8 cellular contexts compared by ENCODE assay signal in the genomic region with DNA sequence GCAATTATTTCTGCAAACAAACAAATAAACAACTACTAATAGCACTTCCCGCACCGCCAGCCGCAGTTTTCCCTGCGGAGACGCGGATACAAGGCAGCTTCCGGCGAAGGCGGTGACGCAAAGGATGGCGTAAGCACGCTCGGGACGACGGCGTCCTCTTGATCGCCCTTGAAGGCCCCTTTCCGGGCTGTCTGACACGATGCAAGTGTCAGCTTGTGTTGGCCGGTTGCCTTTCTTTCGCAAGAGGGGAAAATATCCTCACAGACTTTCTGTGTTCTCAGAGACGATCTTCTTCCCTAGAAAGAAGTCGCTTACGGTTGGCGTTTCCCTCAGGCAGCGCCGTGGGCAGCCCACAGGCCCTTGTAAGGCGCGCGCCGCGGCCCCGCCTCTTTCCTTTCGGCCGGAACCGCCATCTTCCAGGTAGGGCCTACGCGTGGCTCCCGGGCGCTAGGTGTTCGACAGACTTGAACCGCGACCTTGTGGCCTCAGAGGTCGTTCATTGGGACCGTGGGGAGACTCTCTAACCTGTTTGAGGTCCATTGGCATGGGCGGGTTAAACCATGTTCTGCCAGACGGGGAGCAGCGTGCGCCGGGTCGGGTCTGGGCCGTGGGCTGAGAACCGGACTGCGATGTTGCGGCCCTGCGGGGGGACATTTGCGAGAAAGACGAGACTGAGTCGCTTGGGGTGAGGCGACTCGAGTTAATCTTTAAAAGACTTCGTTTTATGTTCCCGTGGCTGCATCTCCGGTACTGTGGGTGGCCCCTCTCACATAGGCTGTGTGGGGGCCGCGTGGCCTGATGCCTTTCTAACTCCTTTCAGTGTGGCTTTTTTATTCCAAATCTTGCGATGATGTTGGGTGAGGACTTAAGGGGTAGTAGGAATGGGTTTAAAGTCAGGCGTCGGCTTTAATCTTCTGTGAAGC. TPM values are rescaled to one million over a fixed set of nuclear protein-coding genes. Genes with fewer than 3 reads are reported as not detected.
DNase-seq lines count a peak whose midpoint lies in the region; ATAC-seq and TF ChIP-seq lines count a peak whose summit lies in the region.

Gene RPL21, plus strand, starts transcription at position 393 of the 923 bp plus-strand sequence. CDS start 2,219 bp downstream, outside the sequence.

- CTCF ChIA-PET in RWPE1 (lab: Yijun Ruan, JAX), result interaction anchor here (0.6 to 1.1 kb wide), 3 partner anchors 19 to 303 kb away, joined by 3 to 5 read pairs (median 3); partner anchors contain the start of gene RASL11A
- CTCF ChIA-PET in naive thymus-derived CD4-positive, alpha-beta T cell (lab: Charles Lee), result interaction anchor here (0.7 to 1.1 kb wide), 2 partner anchors 10 to 19 kb away, joined by 3 to 4 read pairs; partner anchors contain the start of gene RASL11A

- H3K27me3 Mint-ChIP-seq in activated T-helper 17 cell treated with anti-CD3 and anti-CD28 coated beads, Interleukin-2, amount 50 U/mL, for 72 hours, result no peaks in the 10 kb centered on the region
- no peaks in the 10 kb centered on the region for H3K27me3 Mint-ChIP-seq in naive thymus-derived CD4-positive, alpha-beta T cell
- no peaks in the 10 kb centered on the region for H3K27me3 Mint-ChIP-seq in stimulated activated naive B cell treated with anti-CD40 and anti-IgM and Interleukin-4, amounts not matched to agents 10 μg/mL and 1 μg/mL and 100 μg/mL, for 72 hours

- H3K9me3 ChIP-seq in DND-41 (ENCODE audit: insufficient read depth, low read length, severe bottlenecking) (no peaks in the 10 kb centered on the region), Karpas-422 (ENCODE audit: low read length) (no peaks in the 10 kb centered on the region), fibroblast of lung (ENCODE audit: control insufficient read depth, insufficient read depth, low read depth, low read length) (no peaks in the 10 kb centered on the region)
- no peaks in the 10 kb centered on the region for H3K9me3 ChIP-seq in naive thymus-derived CD4-positive, alpha-beta T cell (ENCODE audit: control insufficient read depth in 2 of 3, low read length in 3 of 3)

- POLR2A ChIA-PET in RWPE1 (lab: Yijun Ruan, JAX; ENCODE audit: low non-redundant PET), result interaction anchor here (1.0 kb wide), 1 partner anchor 11 kb away, joined by 3 read pairs; no protein-coding TSS in a partner anchor
- POLR2A ChIA-PET in naive thymus-derived CD4-positive, alpha-beta T cell (lab: Charles Lee), result interaction anchor here (0.6 to 1.1 kb wide), 16 partner anchors 8 to 369 kb away, joined by 3 to 10 read pairs (median 4); partner anchors contain the start of genes LNX2, MTIF3, RASL11A and USP12

- no peaks in the 10 kb centered on the region for H3K9me3 Mint-ChIP-seq in activated T-helper 17 cell treated with anti-CD3 and anti-CD28 coated beads, Interleukin-2, amount 50 U/mL, for 72 hours
- no peaks in the 10 kb centered on the region for H3K9me3 Mint-ChIP-seq in naive thymus-derived CD4-positive, alpha-beta T cell
- H3K9me3 Mint-ChIP-seq in stimulated activated naive B cell treated with anti-CD40 and anti-IgM and Interleukin-4, amounts not matched to agents 10 μg/mL and 1 μg/mL and 100 μg/mL, for 72 hours, result no peaks in the 10 kb centered on the region

- H3K4me3 ChIP-seq in DND-41 (ENCODE audit: low read depth in 1 of 2, low read length in 2 of 2), result peak within 1 kb of the TSS; percentile 90
- peak within 1 kb of the TSS; percentile 85 for H3K4me3 ChIP-seq in Karpas-422 (ENCODE audit: low read length)
- H3K4me3 ChIP-seq in fibroblast of lung (replicated peaks in 1 of 4; ENCODE audit: control extremely low read depth in 1 of 4, insufficient read depth in 1 of 4, low read depth in 3 of 4, low read length in 4 of 4), result peak within 1 kb of the TSS; percentile 66 to 98 (median 90)
- peak within 1 kb of the TSS; percentile 82 for H3K4me3 ChIP-seq in naive thymus-derived CD4-positive, alpha-beta T cell (ENCODE audit: low read length)

- peaks cover 13% of the 10 kb centered on the region for H3K4me1 Mint-ChIP-seq in activated T-helper 17 cell treated with anti-CD3 and anti-CD28 coated beads, Interleukin-2, amount 50 U/mL, for 72 hours
- H3K4me1 Mint-ChIP-seq in naive thymus-derived CD4-positive, alpha-beta T cell, result peaks cover 32 to 78% (median 49%) of the 10 kb centered on the region in 7 donors
- peaks cover 10 to 48% of the 10 kb centered on the region in 2 donors for H3K4me1 Mint-ChIP-seq in stimulated activated naive B cell treated with anti-CD40 and anti-IgM and Interleukin-4, amounts not matched to agents 10 μg/mL and 1 μg/mL and 100 μg/mL, for 72 hours

- no peaks in the 10 kb centered on the region for H3K27me3 ChIP-seq in DND-41 (ENCODE audit: insufficient read depth, low read length, poor library complexity)
- no peaks in the 10 kb centered on the region for H3K27me3 ChIP-seq in Karpas-422 (ENCODE audit: low read length)
- H3K27me3 ChIP-seq in fibroblast of lung (ENCODE audit: control insufficient read depth, insufficient read depth, low read length), result no peaks in the 10 kb centered on the region
- H3K27me3 ChIP-seq in naive thymus-derived CD4-positive, alpha-beta T cell (ENCODE audit: control insufficient read depth in 2 of 2, insufficient read depth in 2 of 2, low read length in 2 of 2), result no peaks in the 10 kb centered on the region

- H3K4me1 ChIP-seq in DND-41 (ENCODE audit: insufficient read depth, low read length), result peaks cover 44% of the 10 kb centered on the region
- peaks cover 25% of the 10 kb centered on the region for H3K4me1 ChIP-seq in Karpas-422 (ENCODE audit: low read length)
- H3K4me1 ChIP-seq in fibroblast of lung (ENCODE audit: control insufficient read depth, extremely low read depth, insufficient read depth, low read length), result peaks cover 3% of the 10 kb centered on the region
- H3K4me1 ChIP-seq in naive thymus-derived CD4-positive, alpha-beta T cell (ENCODE audit: control insufficient read depth in 2 of 2, insufficient read depth in 2 of 2, low read length in 2 of 2), result peaks cover 29 to 35% of the 10 kb centered on the region in 2 donors

- TF ChIP-seq CTCF in DND-41 (IDR thresholded peaks at IDR 0.05; ENCODE audit: borderline replicate concordance, extremely low read depth, low read length, poor library complexity, severe bottlenecking) (no peak), RWPE1 (conservative IDR thresholded peaks at IDR 0.05; ENCODE audit: low read depth) (no peak), fibroblast of lung (conservative IDR thresholded peaks at IDR 0.05 in 1 of 2, IDR thresholded peaks at IDR 0.05 in 1 of 2; ENCODE audit: low read depth in 1 of 2, low read length in 2 of 2) (no peak)

- peak; percentile 91 for DNase-seq in DND-41
- peak; percentile 98 for DNase-seq in Karpas-422
- peak; percentile 85 for DNase-seq in RWPE1 (ENCODE audit: low spot score)
- DNase-seq in fibroblast of lung (ENCODE audit: low read depth in 2 of 2), result peak; percentile 98 to 99
- DNase-seq in naive thymus-derived CD4-positive, alpha-beta T cell, result peak; percentile 85 to 95 (median 93)
- DNase-seq in stimulated activated naive B cell treated with anti-CD40 and anti-IgM and Interleukin-4, amounts not matched to agents 10 μg/mL and 1 μg/mL and 100 μg/mL, for 72 hours, result peak; percentile 91

- peak within 1 kb of the TSS; percentile 99 for H3K27ac Mint-ChIP-seq in activated T-helper 17 cell treated with anti-CD3 and anti-CD28 coated beads, Interleukin-2, amount 50 U/mL, for 72 hours
- peak within 1 kb of the TSS; percentile 98 to 100 (median 99) for H3K27ac Mint-ChIP-seq in naive thymus-derived CD4-positive, alpha-beta T cell
- H3K27ac Mint-ChIP-seq in stimulated activated naive B cell treated with anti-CD40 and anti-IgM and Interleukin-4, amounts not matched to agents 10 μg/mL and 1 μg/mL and 100 μg/mL, for 72 hours, result peak within 1 kb of the TSS; percentile 100

- peak within 1 kb of the TSS; percentile 100 for H3K27ac ChIP-seq in DND-41 (ENCODE audit: low read length)
- H3K27ac ChIP-seq in Karpas-422 (ENCODE audit: low read length), result peak within 1 kb of the TSS; percentile 84
- peak within 1 kb of the TSS; percentile 96 for H3K27ac ChIP-seq in RWPE1
- peak within 1 kb of the TSS; percentile 88 for H3K27ac ChIP-seq in fibroblast of lung (ENCODE audit: insufficient read depth, low read length)
- peak within 1 kb of the TSS; percentile 98 for H3K27ac ChIP-seq in naive thymus-derived CD4-positive, alpha-beta T cell (ENCODE audit: low read depth, low read length)

- H2AFZ ChIP-seq in DND-41 (ENCODE audit: low read depth, low read length) (peak within 1 kb of the TSS; percentile 96), Karpas-422 (ENCODE audit: low read length) (peak within 1 kb of the TSS; percentile 33), fibroblast of lung (ENCODE audit: low read length) (peak within 1 kb of the TSS; percentile 77)

- H3K36me3 ChIP-seq in DND-41 (ENCODE audit: insufficient read depth, low read length) (peaks cover 50% of the 10 kb centered on the region), Karpas-422 (ENCODE audit: insufficient read depth, low read length) (peaks cover 40% of the 10 kb centered on the region), fibroblast of lung (ENCODE audit: control insufficient read depth, insufficient read depth, low read length) (no peaks in the 10 kb centered on the region)
- peaks cover 0 to 28% (median 0%) of the 10 kb centered on the region in 3 experiments for H3K36me3 ChIP-seq in naive thymus-derived CD4-positive, alpha-beta T cell (ENCODE audit: control insufficient read depth in 2 of 3, insufficient read depth in 3 of 3, low read length in 3 of 3)

- H3K36me3 Mint-ChIP-seq in activated T-helper 17 cell treated with anti-CD3 and anti-CD28 coated beads, Interleukin-2, amount 50 U/mL, for 72 hours (ENCODE audit: low read depth), result peaks cover 53% of the 10 kb centered on the region
- H3K36me3 Mint-ChIP-seq in naive thymus-derived CD4-positive, alpha-beta T cell, result peaks cover 0 to 22% (median 14%) of the 10 kb centered on the region in 5 donors
- peaks cover 33 to 43% of the 10 kb centered on the region in 2 donors for H3K36me3 Mint-ChIP-seq in stimulated activated naive B cell treated with anti-CD40 and anti-IgM and Interleukin-4, amounts not matched to agents 10 μg/mL and 1 μg/mL and 100 μg/mL, for 72 hours

- intact Hi-C loops in naive thymus-derived CD4-positive, alpha-beta T cell (cut with micrococcal nuclease), result loop anchor here (1.0 to 10.0 kb wide), 19 partner anchors 19 to 1947 kb away; partner anchors contain the start of genes MTIF3 (in 2 of the 2), POLR1D (in 2 of the 2), RASL11A (in 2 of the 2) and GTF3A (in 1 of the 2)

- peak within 1 kb of the TSS; percentile 99 for H3K4me3 Mint-ChIP-seq in activated T-helper 17 cell treated with anti-CD3 and anti-CD28 coated beads, Interleukin-2, amount 50 U/mL, for 72 hours
- peak within 1 kb of the TSS; percentile 93 to 99 (median 98) for H3K4me3 Mint-ChIP-seq in naive thymus-derived CD4-positive, alpha-beta T cell
- H3K4me3 Mint-ChIP-seq in stimulated activated naive B cell treated with anti-CD40 and anti-IgM and Interleukin-4, amounts not matched to agents 10 μg/mL and 1 μg/mL and 100 μg/mL, for 72 hours, result peak within 1 kb of the TSS; percentile 96

- H3K9ac ChIP-seq in DND-41 (ENCODE audit: low read depth, low read length) (peak within 1 kb of the TSS; percentile 96), Karpas-422 (ENCODE audit: low read length) (peak within 1 kb of the TSS; percentile 89), fibroblast of lung (ENCODE audit: insufficient read depth, low read length) (peak within 1 kb of the TSS; percentile 88)

- ATAC-seq in DND-41 (ENCODE audit: insufficient read depth, low read depth), result peak; percentile 94
- peak; percentile 93 for ATAC-seq in GM21825 (IDR thresholded peaks at IDR 0.05; ENCODE audit: unreplicated experiment)
- ATAC-seq in activated T-helper 17 cell treated with anti-CD3 and anti-CD28 coated beads, Interleukin-2, amount 50 U/mL, for 72 hours (replicated peaks), result peak; percentile 96
- ATAC-seq in naive thymus-derived CD4-positive, alpha-beta T cell, result peak; percentile 95
- peak; percentile 95 to 97 for ATAC-seq in stimulated activated naive B cell treated with anti-CD40 and anti-IgM and Interleukin-4, amounts not matched to agents 10 μg/mL and 1 μg/mL and 100 μg/mL, for 72 hours (replicated peaks)

- H4K20me1 ChIP-seq in DND-41 (ENCODE audit: insufficient read depth, low read length) (peaks cover 35% of the 10 kb centered on the region), Karpas-422 (ENCODE audit: insufficient read depth, low read depth, low read length) (peaks cover 35% of the 10 kb centered on the region), fibroblast of lung (ENCODE audit: control insufficient read depth, extremely low read depth, insufficient read depth, low read length) (no peaks in the 10 kb centered on the region)

- H3K9me2 ChIP-seq in Karpas-422 (replicated peaks; ENCODE audit: insufficient read depth, low read length), result no peaks in the 10 kb centered on the region

- H3K4me2 ChIP-seq in DND-41 (ENCODE audit: insufficient read depth, low read length) (peak within 1 kb of the TSS; percentile 67), Karpas-422 (ENCODE audit: low read depth, low read length, poor library complexity, severe bottlenecking) (peak within 1 kb of the TSS; percentile 98), fibroblast of lung (ENCODE audit: extremely low read depth, insufficient read depth, low read length) (peak within 1 kb of the TSS; percentile 88)

- peaks cover 76% of the 10 kb centered on the region for H3K79me2 ChIP-seq in DND-41 (ENCODE audit: insufficient read depth, low read length)
- H3K79me2 ChIP-seq in Karpas-422 (ENCODE audit: low read length), result peaks cover 52% of the 10 kb centered on the region
- peaks cover 40% of the 10 kb centered on the region for H3K79me2 ChIP-seq in fibroblast of lung (ENCODE audit: control insufficient read depth, insufficient read depth, low read length)

RNA-seq across cellular contexts. Expression of gene RPL21, which starts in this region (rescaled TPM):
- 695 and 1,354 TPM in 2 replicates for total RNA-seq in Karpas-422 (2014; rRNA removed; shearing (Covaris generic); ENCODE audit: low replicate concordance)
- total RNA-seq in activated T-helper 17 cell treated with anti-CD3 and anti-CD28 coated beads, Interleukin-2, amount 50 U/mL, for 72 hours, result 1,000 to 10,000 TPM; 1,350 to 1,709 TPM
- 831 and 848 TPM in 2 replicates for total RNA-seq in fibroblast of lung
- polyA plus RNA-seq in fibroblast of lung, result 1,415 and 1,841 TPM in 2 replicates
- polyA plus RNA-seq in fibroblast of lung (2012), result 1,556 and 1,859 TPM in 2 replicates
- 10.6 and 22.4 TPM in 2 replicates for polyA minus RNA-seq in fibroblast of lung (ENCODE audit: low replicate concordance)
- 1,000 to 10,000 TPM in 4 of 5 experiments, 100 to 1,000 TPM in 1; 962 to 2,668 (median 2,384) TPM for total RNA-seq in naive thymus-derived CD4-positive, alpha-beta T cell
- polyA plus RNA-seq in naive thymus-derived CD4-positive, alpha-beta T cell, result 1,000 to 10,000 TPM; 7,687 to 9,287 TPM

Comparison
In these comparisons a context has a peak if more than half of its experiments do, and no peak if none do; other contexts are left out.
1. Peak in every context shown above with its lines: DNase-seq, ATAC-seq, H3K4me3 ChIP-seq and H3K27ac ChIP-seq.
2. H2AFZ ChIP-seq: peak in every context shown above with its lines; median percentile 96 in DND-41; 77 in fibroblast of lung; 33 in Karpas-422.